ENCODE assay signal across 15 cellular contexts in genomic region chr16:70374213-70374612, GRCh38.
"Had no signal": no experiment of that assay in that cellular context is flagged by ENCODE, and none has a peak within 500 bp of the region (broad histone marks: within the 10 kb centered on the region; RNA-seq: fewer than 3 reads in every experiment).

No MANE protein-coding gene starts in this region.

- H3K9me3 Mint-ChIP-seq: stimulated activated naive CD8-positive, alpha-beta T cell treated with anti-CD3 and anti-CD28 coated beads, Interleukin-15, Interleukin-2, amounts not matched to agents 100 ng/mL and 50 ng/mL, for 24 hours had no signal

- H3K27ac Mint-ChIP-seq: stimulated activated naive CD8-positive, alpha-beta T cell treated with anti-CD3 and anti-CD28 coated beads, Interleukin-15, Interleukin-2, amounts not matched to agents 100 ng/mL and 50 ng/mL, for 24 hours had no signal

- ATAC-seq: foreskin keratinocyte, left lung had no signal

- H3K27ac ChIP-seq: foreskin keratinocyte, left lung, prostate gland, right atrium auricular region, upper lobe of left lung had no signal

- H3K4me1 ChIP-seq: foreskin keratinocyte, left lung, prostate gland had no signal

- H3K4me3 ChIP-seq: left lung, prostate gland, right atrium auricular region, upper lobe of left lung had no signal

- H3K27me3 Mint-ChIP-seq: stimulated activated naive CD8-positive, alpha-beta T cell treated with anti-CD3 and anti-CD28 coated beads, Interleukin-15, Interleukin-2, amounts not matched to agents 100 ng/mL and 50 ng/mL, for 24 hours had no signal

- H3K27me3 ChIP-seq: foreskin keratinocyte, left lung, right atrium auricular region, upper lobe of left lung had no signal

- DNase-seq: activated CD4-positive, alpha-beta T cell treated with anti-CD3 and anti-CD28 coated beads, Interleukin-2, amount 50 U/mL, for 1 hour; activated naive CD4-positive, alpha-beta T cell treated with anti-CD3 and anti-CD28 coated beads, Interleukin-2, amount 50 U/mL, for 16 hours; amniotic stem cell; foreskin keratinocyte; glutamatergic neuron; mammary epithelial cell; midbrain; stimulated activated CD4-positive, alpha-beta T cell treated with anti-CD3 and anti-CD28 coated beads, Interleukin-2, amount 100 ng/mL, for 24 hours; T-helper 1 cell; T1000; upper lobe of left lung had no signal

- H3K4me3 Mint-ChIP-seq: stimulated activated naive CD8-positive, alpha-beta T cell treated with anti-CD3 and anti-CD28 coated beads, Interleukin-15, Interleukin-2, amounts not matched to agents 100 ng/mL and 50 ng/mL, for 24 hours had no signal

- H3K9me3 ChIP-seq: left lung, prostate gland, right atrium auricular region, upper lobe of left lung had no signal
